In genomic region chr4:153249199-153250154, GRCh38 we compare ENCODE assay signal across 8 cellular contexts. TPM values are rescaled to one million over a fixed set of nuclear protein-coding genes. Genes with fewer than 3 reads are reported as not detected.
DNase-seq lines count a peak whose midpoint lies in the region; ATAC-seq and TF ChIP-seq lines count a peak whose summit lies in the region.

No MANE protein-coding gene starts in this region.

- no peak for TF ChIP-seq POLR2A in adrenal gland (IDR thresholded peaks at IDR 0.05)

- H3K36me3 ChIP-seq in adrenal gland (replicated peaks in 1 of 2) (no peaks in the 10 kb centered on the region), heart right ventricle (peaks cover 0 to 6% (median 0%) of the 10 kb centered on the region in 9 donors), upper lobe of right lung (no peaks in the 10 kb centered on the region)

- H3K27ac Mint-ChIP-seq in HFFc6 (peak overlapping the region; percentile 96), T-cell (peak overlapping the region; percentile 89 to 92), progenitor cell of endocrine pancreas (peak overlapping the region; percentile 99)

- TF ChIP-seq CTCF in GM12864 (IDR thresholded peaks at IDR 0.05; ENCODE audit: low read depth, low read length, missing control alignments) (no peak), HFFc6 (IDR thresholded peaks at IDR 0.05) (no peak), adrenal gland (IDR thresholded peaks at IDR 0.05) (no peak), heart right ventricle (IDR thresholded peaks at IDR 0.05) (no peak), progenitor cell of endocrine pancreas (IDR thresholded peaks at IDR 0.05; ENCODE audit: unreplicated experiment) (no peak), upper lobe of right lung (IDR thresholded peaks at IDR 0.05) (no peak)

- H3K27me3 Mint-ChIP-seq in HFFc6 (ENCODE audit: insufficient read depth) (no peaks in the 10 kb centered on the region), T-cell (no peaks in the 10 kb centered on the region), progenitor cell of endocrine pancreas (no peaks in the 10 kb centered on the region)

- H3K9me3 Mint-ChIP-seq in HFFc6 (no peaks in the 10 kb centered on the region), T-cell (no peaks in the 10 kb centered on the region), progenitor cell of endocrine pancreas (ENCODE audit: low read depth) (no peaks in the 10 kb centered on the region)

- H3K9me3 ChIP-seq in adrenal gland (replicated peaks in 1 of 3): no peaks in the 10 kb centered on the region
- H3K9me3 ChIP-seq in heart right ventricle: no peaks in the 10 kb centered on the region
- no peaks in the 10 kb centered on the region for H3K9me3 ChIP-seq in upper lobe of right lung

- no peaks in the 10 kb centered on the region; the same call in 1 of the 2 replicates for H3K36me3 Mint-ChIP-seq in HFFc6 (ENCODE audit: low read depth)
- H3K36me3 Mint-ChIP-seq in T-cell: no peaks in the 10 kb centered on the region
- no peaks in the 10 kb centered on the region for H3K36me3 Mint-ChIP-seq in progenitor cell of endocrine pancreas (ENCODE audit: insufficient read depth)

- WGBS in adrenal gland, 4 donors: 9 to 24% (median 10%) methylated on average over 21 to 44 of the region's 44 CpGs
- WGBS in heart right ventricle, 2 donors: 7 to 9% methylated on average over 44 of the region's 44 CpGs

- ATAC-seq in T-cell (replicated peaks in 1 of 4) (peak; percentile 97 to 99 (median 98)), heart right ventricle (peak; percentile 93 to 99 (median 96)), upper lobe of right lung (peak; percentile 95)

- peak overlapping the region; percentile 94 for H3K4me3 Mint-ChIP-seq in HFFc6
- H3K4me3 Mint-ChIP-seq in T-cell: peak overlapping the region; percentile 83 to 90 (median 87)
- H3K4me3 Mint-ChIP-seq in progenitor cell of endocrine pancreas (ENCODE audit: low read depth): peak overlapping the region; percentile 86

- H3K4me3 ChIP-seq in GM12864 (ENCODE audit: low read depth, low read length) (peak overlapping the region; percentile 36), adrenal gland (peak overlapping the region in 3 of 4 donors; percentile 0 to 68 (median 38)), heart right ventricle (peak overlapping the region; percentile 36 to 70 (median 60)), upper lobe of right lung (peak overlapping the region; percentile 54)

- CTCF ChIA-PET in T-cell (lab: Charles Lee): interaction anchor here (0.5 to 1.0 kb wide), 3 partner anchors 26 to 394 kb away, joined by 3 to 5 read pairs (median 4); no protein-coding TSS in a partner anchor

- peaks cover 4 to 33% of the 10 kb centered on the region in 2 donors for H3K4me1 ChIP-seq in adrenal gland (replicated peaks in 1 of 2)
- peaks cover 0 to 25% (median 19%) of the 10 kb centered on the region in 9 donors for H3K4me1 ChIP-seq in heart right ventricle
- H3K4me1 ChIP-seq in upper lobe of right lung: peaks cover 5% of the 10 kb centered on the region

- H3K4me1 Mint-ChIP-seq in HFFc6 (ENCODE audit: low read depth) (peaks cover 26% of the 10 kb centered on the region), T-cell (peaks cover 18 to 35% (median 26%) of the 10 kb centered on the region in 3 donors), progenitor cell of endocrine pancreas (ENCODE audit: low read depth) (peaks cover 37% of the 10 kb centered on the region)

- intact Hi-C loops in adrenal gland (cut with DNase I): loop anchor here in 1 of 2 donors (10.0 kb wide), 1 partner anchor 65 kb away; no protein-coding TSS in a partner anchor
- intact Hi-C loops in heart right ventricle (cut with DNase I): loop anchor here in 1 of 10 donors (10.0 kb wide), 1 partner anchor 465 kb away; no protein-coding TSS in a partner anchor
- intact Hi-C loops in upper lobe of right lung (cut with DNase I): no loop called here

- H3K27ac ChIP-seq in adrenal gland (peak overlapping the region in 3 of 5 donors; percentile 9 to 59 (median 53)), heart right ventricle (peak overlapping the region in 9 of 10 donors; percentile 24 to 79 (median 66)), upper lobe of right lung (peak overlapping the region; percentile 65)

- DNase-seq in GM12864 (ENCODE audit: low read depth): peak; percentile 39
- peak; percentile 57 for DNase-seq in HFFc6
- DNase-seq in NCI-H1048 (lab: John Stamatoyannopoulos, UW): peak; percentile 38
- DNase-seq in T-cell: peak; percentile 67 to 90 (median 82)
- DNase-seq in adrenal gland: peak; percentile 70 to 81 (median 77)
- peak; percentile 72 to 81 for DNase-seq in heart right ventricle
- DNase-seq in progenitor cell of endocrine pancreas (ENCODE audit: low spot score, unreplicated experiment): peak; percentile 79
- peak; percentile 89 for DNase-seq in upper lobe of right lung

- POLR2A ChIA-PET in T-cell (lab: Charles Lee): interaction anchor here in 1 of 2 donors (0.5 to 0.6 kb wide), 2 partner anchors 27 to 34 kb away, joined by 4 to 12 read pairs; no protein-coding TSS in a partner anchor

- H3K27me3 ChIP-seq in adrenal gland (no peaks in the 10 kb centered on the region), heart right ventricle (no peaks in the 10 kb centered on the region), upper lobe of right lung (no peaks in the 10 kb centered on the region)

RNA-seq across cellular contexts. Expression of gene TRIM2, which starts 45.2 kb away (rescaled TPM):
- total RNA-seq in HFFc6 (2021; fragmentation: NEBNext Ultra II Directional; extraction: Animal tissue kit (Norgen Biotek cat#: 25700)): 10 to 100 TPM; 32.3 to 39.6 (median 34.9) TPM
- total RNA-seq in T-cell: 1 to 10 TPM; 3.5 to 8.4 (median 4.4) TPM
- total RNA-seq in adrenal gland: 10 to 100 TPM; 22.2 to 70.4 (median 47.8) TPM
- polyA plus RNA-seq in adrenal gland: 10 to 100 TPM in 2 of 3 donors, 1 to 10 TPM in 1; 6.2 to 58.9 (median 11.9) TPM
- 10 to 100 TPM; 15.2 to 33.2 (median 20.7) TPM for total RNA-seq in heart right ventricle
- polyA plus RNA-seq in heart right ventricle: 1 to 10 TPM; 2.8 to 8.2 TPM
- 52.5 and 59.6 TPM in 2 replicates for total RNA-seq in progenitor cell of endocrine pancreas
- total RNA-seq in upper lobe of right lung: 35.9 TPM

Comparison
In these comparisons a context has a peak if more than half of its experiments do, and no peak if none do; other contexts are left out.
1. Peak in every context shown above with its lines: DNase-seq, ATAC-seq, H3K4me3 ChIP-seq and H3K27ac ChIP-seq.
2. DNase-seq: peak in every context shown above with its lines; median percentile 89 in upper lobe of right lung; 82 in T-cell; 79 in progenitor cell of endocrine pancreas; 77 in adrenal gland; 76 in heart right ventricle; 57 in HFFc6; 39 in GM12864; 38 in NCI-H1048.